ENCODE assay signal across 9 cellular contexts in the genomic region with DNA sequence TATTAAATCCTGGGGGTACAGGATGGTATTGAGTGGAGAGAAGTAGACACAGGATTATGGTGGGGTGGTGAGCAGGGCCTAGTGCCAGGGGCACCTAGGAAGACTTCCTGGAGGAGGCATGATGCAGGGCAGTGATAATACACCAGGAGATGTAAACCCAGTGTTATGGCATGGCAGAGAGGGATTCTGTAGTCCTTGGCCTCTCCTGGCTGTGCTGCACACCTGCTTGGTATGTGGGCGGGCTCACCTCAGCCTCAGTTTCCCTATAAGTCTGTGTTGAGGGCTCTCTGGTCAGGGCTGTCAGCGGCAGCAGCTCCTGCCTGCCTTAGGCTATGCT. TPM values are rescaled to one million over a fixed set of nuclear protein-coding genes. Genes with fewer than 3 reads are reported as not detected.
DNase-seq lines count a peak whose midpoint lies in the region; ATAC-seq and TF ChIP-seq lines count a peak whose summit lies in the region.
"Had no signal": no experiment of that assay in that cellular context is flagged by ENCODE, and none has a peak within 500 bp of the region (broad histone marks: within the 10 kb centered on the region; RNA-seq: fewer than 3 reads in every experiment).

No MANE protein-coding gene starts in this region.

- peak overlapping the region; percentile 91 to 100 (median 98) for H3K4me2 ChIP-seq in BLaER1 treated with 17β-estradiol and CSF1 and Interleukin-3, amounts not matched to agents 10 nM and 100 nM

- no peak for ATAC-seq in HG02973 (IDR thresholded peaks at IDR 0.05; ENCODE audit: unreplicated experiment)
- ATAC-seq: mucosa of descending colon had no signal

- peaks cover 8 to 27% (median 21%) of the 10 kb centered on the region in 11 experiments for H3K36me3 ChIP-seq in BLaER1 treated with 17β-estradiol and CSF1 and Interleukin-3, amounts not matched to agents 10 nM and 100 nM

- DNase-seq in LoVo (ENCODE audit: low spot score) (no peak), ecto neural progenitor cell (ENCODE audit: low spot score) (no peak), MV-4-11 (lab: John Stamatoyannopoulos, UW) (no peak)

- 0 out of 22 replicates have a peak overlapping the region, but pooled peaks of 1 of the 11 experiments have one; percentile 59 for H3K27ac ChIP-seq in BLaER1 treated with 17β-estradiol and CSF1 and Interleukin-3, amounts not matched to agents 10 nM and 100 nM

- H3K36me3 Mint-ChIP-seq in IgD-negative memory B cell (peaks cover 2% of the 10 kb centered on the region), brain (peaks cover 6% of the 10 kb centered on the region), nephron (ENCODE audit: low read depth) (no peaks in the 10 kb centered on the region)

- H3K27me3 Mint-ChIP-seq in IgD-negative memory B cell, result no peaks in the 10 kb centered on the region
- H3K27me3 Mint-ChIP-seq in brain, result peaks cover 12% of the 10 kb centered on the region
- H3K27me3 Mint-ChIP-seq in nephron (ENCODE audit: low read depth), result no peaks in the 10 kb centered on the region

- H3K9me3 Mint-ChIP-seq in IgD-negative memory B cell, result no peaks in the 10 kb centered on the region
- peaks cover 0 to 4% (median 0%) of the 10 kb centered on the region in 5 experiments for H3K9me3 Mint-ChIP-seq in brain
- H3K9me3 Mint-ChIP-seq in nephron, result no peaks in the 10 kb centered on the region

- peak overlapping the region; percentile 38 to 95 (median 90) for H3K4me3 Mint-ChIP-seq in IgD-negative memory B cell
- H3K4me3 Mint-ChIP-seq in brain, result peak overlapping the region; percentile 66 to 90 (median 84)
- H3K4me3 Mint-ChIP-seq in nephron, result peak overlapping the region; percentile 69 to 87 (median 86)

- peak overlapping the region in 9 of 10 experiments; percentile 76 to 98 (median 87); a peak in 17 of 20 replicates for H3K4me3 ChIP-seq in BLaER1 treated with 17β-estradiol and CSF1 and Interleukin-3, amounts not matched to agents 10 nM and 100 nM
- H3K4me3 ChIP-seq: mucosa of descending colon had no signal

- no peaks in the 10 kb centered on the region for H3K9me3 ChIP-seq in BLaER1 treated with 17β-estradiol and CSF1 and Interleukin-3, amounts not matched to agents 10 nM and 100 nM (replicated peaks in 1 of 11)
- H3K9me3 ChIP-seq: mucosa of descending colon had no signal

- TF ChIP-seq CTCF in brain (conservative IDR thresholded peaks at IDR 0.05), result no peak
- no peak for TF ChIP-seq CTCF in nephron (IDR thresholded peaks at IDR 0.05; ENCODE audit: unreplicated experiment in 3 of 3)

- peaks cover 55 to 69% (median 59%) of the 10 kb centered on the region in 10 experiments for H3K4me1 ChIP-seq in BLaER1 treated with 17β-estradiol and CSF1 and Interleukin-3, amounts not matched to agents 10 nM and 100 nM

- peak overlapping the region; percentile 54 to 95 (median 91); a peak in 19 of 22 replicates for H3K9ac ChIP-seq in BLaER1 treated with 17β-estradiol and CSF1 and Interleukin-3, amounts not matched to agents 10 nM and 100 nM

- peaks cover 4 to 71% (median 66%) of the 10 kb centered on the region in 11 experiments; a peak in 21 of 22 replicates for H4K20me1 ChIP-seq in BLaER1 treated with 17β-estradiol and CSF1 and Interleukin-3, amounts not matched to agents 10 nM and 100 nM

- no peaks in the 10 kb centered on the region for H3K27me3 ChIP-seq in BLaER1 treated with 17β-estradiol and CSF1 and Interleukin-3, amounts not matched to agents 10 nM and 100 nM

- H3K27ac Mint-ChIP-seq in IgD-negative memory B cell (peak overlapping the region; percentile 91 to 93 (median 92)), brain (peak overlapping the region; percentile 69 to 96 (median 93)), nephron (peak overlapping the region; percentile 33 to 67 (median 48))

- H3K4me1 Mint-ChIP-seq in IgD-negative memory B cell (peaks cover 30 to 42% (median 42%) of the 10 kb centered on the region in 3 donors), brain (peaks cover 42% of the 10 kb centered on the region), nephron (peaks cover 38% of the 10 kb centered on the region)

RNA-seq across cellular contexts. Expression of gene PDXP, which starts 2.2 kb away (rescaled TPM):
- polyA plus RNA-seq in IgD-negative memory B cell (2.4 TPM), brain (ENCODE audit: insufficient read depth, low read depth, low replicate concordance) (192 TPM)

RNA-seq across cellular contexts. Expression of gene LGALS1, which starts 14.8 kb away (rescaled TPM):
- polyA plus RNA-seq in IgD-negative memory B cell (314 TPM), brain (ENCODE audit: insufficient read depth, low read depth, low replicate concordance) (304 TPM)

RNA-seq across cellular contexts. Expression of gene SH3BP1, which starts 21.2 kb away (rescaled TPM):
- polyA plus RNA-seq in IgD-negative memory B cell (14.7 TPM), brain (ENCODE audit: insufficient read depth, low read depth, low replicate concordance) (7.6 TPM)

RNA-seq across cellular contexts. Expression of gene NOL12, which starts 25.5 kb away (rescaled TPM):
- polyA plus RNA-seq in IgD-negative memory B cell, result 47.0 TPM
- 27.5 TPM for polyA plus RNA-seq in brain (ENCODE audit: insufficient read depth, low read depth, low replicate concordance)

RNA-seq across cellular contexts. Expression of gene TRIOBP, which starts 36.2 kb away (rescaled TPM):
- 16.1 TPM for polyA plus RNA-seq in IgD-negative memory B cell
- 18.3 TPM for polyA plus RNA-seq in brain (ENCODE audit: insufficient read depth, low read depth, low replicate concordance)

Comparison
In these comparisons a context has a peak if more than half of its experiments do, and no peak if none do; other contexts are left out.
1. RNA of gene PDXP, which starts 2.2 kb away (polyA plus RNA-seq): 192 TPM in brain (single experiment); 2.4 TPM in IgD-negative memory B cell (single experiment); every median in the first group is over 10 times any median in the second.
2. Peak in every context shown above with its lines, with median percentiles within 50 percentile points of each other: H3K27ac Mint-ChIP-seq and H3K4me3 Mint-ChIP-seq.